In the genomic region with DNA sequence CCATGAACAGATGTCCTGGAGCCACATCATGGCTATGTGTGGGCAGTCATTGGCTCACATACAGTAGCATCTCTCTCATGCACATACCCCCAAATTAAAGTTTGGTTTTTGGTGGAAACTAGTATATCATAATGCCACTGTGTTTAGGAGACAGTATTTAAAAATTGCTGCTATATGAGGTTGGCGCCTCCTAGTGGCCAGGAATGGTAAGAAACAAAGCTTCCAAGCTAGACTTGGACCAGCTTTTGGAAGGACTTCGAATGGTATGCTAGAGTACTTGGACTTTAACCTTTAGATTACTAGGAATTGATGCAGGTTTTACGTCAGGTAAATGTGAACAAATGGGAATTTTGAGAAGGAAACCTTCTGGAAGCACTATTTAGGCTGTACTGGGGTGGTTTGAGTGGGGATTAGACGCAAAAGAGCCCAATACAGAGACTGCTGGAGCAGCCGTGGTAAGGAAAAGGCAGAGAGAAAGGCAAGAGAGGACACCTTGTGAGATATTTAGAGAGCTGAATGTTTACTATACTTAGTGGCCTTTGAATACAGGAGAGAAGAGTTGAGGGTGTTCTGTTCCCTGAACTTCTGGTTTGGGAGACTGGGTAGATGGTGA, we compare ENCODE assay signal across 8 cellular contexts. TPM values are rescaled to one million over a fixed set of nuclear protein-coding genes. Genes with fewer than 3 reads are reported as not detected.
A peak's percentile ranks its signal among the peaks of the same experiment; 100 is the strongest.
DNase-seq lines count a peak whose midpoint lies in the region; ATAC-seq and TF ChIP-seq lines count a peak whose summit lies in the region.

No MANE protein-coding gene starts in this region.

- no peaks in the 10 kb centered on the region for H3F3A ChIP-seq in PC-3 (ENCODE audit: low read length, unreplicated experiment)

- TF ChIP-seq CTCF in AG10803 (conservative IDR thresholded peaks at IDR 0.05; ENCODE audit: low read length) = peak; percentile 81
- TF ChIP-seq CTCF in GM12873 (IDR thresholded peaks at IDR 0.05; ENCODE audit: insufficient read depth, low read depth, low read length, missing control alignments) = peak; percentile 79
- peak; percentile 93 for TF ChIP-seq CTCF in PC-3 (conservative IDR thresholded peaks at IDR 0.05; ENCODE audit: low read depth, low read length)

- H3K9me3 ChIP-seq in PC-3 (ENCODE audit: low read length) = no peaks in the 10 kb centered on the region

- intact Hi-C loops in PC-3 (cut with micrococcal nuclease) = no loop called here

- no peaks in the 10 kb centered on the region for H4K20me1 ChIP-seq in PC-3 (ENCODE audit: low read length)

- peak; percentile 77 for ATAC-seq in HG02763 (IDR thresholded peaks at IDR 0.05; ENCODE audit: unreplicated experiment)
- peak; percentile 62 for ATAC-seq in PC-3
- ATAC-seq in activated naive CD8-positive, alpha-beta T cell treated with anti-CD3 and anti-CD28 coated beads, Interleukin-2, amount 50 U/mL, for 24 hours = no peak
- no peak for ATAC-seq in stimulated activated naive CD8-positive, alpha-beta T cell treated with anti-CD3 and anti-CD28 coated beads, Interleukin-15, Interleukin-2, amounts not matched to agents 100 U/mL and 50 U/mL, for 24 hours

- POLR2A ChIA-PET in PC-3 (lab: Charles Lee; ENCODE audit: unreplicated experiment) = no interaction called here

- no peak overlapping the region for H3K9ac ChIP-seq in PC-3 (ENCODE audit: low read length)

- H3K4me3 ChIP-seq in AG10803 (ENCODE audit: low read length) = no peak overlapping the region
- H3K4me3 ChIP-seq in PC-3 (ENCODE audit: low read length) = no peak overlapping the region

- no peaks in the 10 kb centered on the region for H3K9me2 ChIP-seq in PC-3 (replicated peaks; ENCODE audit: low read length)

- peaks cover 4% of the 10 kb centered on the region for H3K27me3 Mint-ChIP-seq in activated naive CD8-positive, alpha-beta T cell treated with anti-CD3 and anti-CD28 coated beads, Interleukin-2, amount 50 U/mL, for 24 hours

- no peak overlapping the region for H2AFZ ChIP-seq in PC-3 (ENCODE audit: low read length)

- no peaks in the 10 kb centered on the region for H3K4me1 ChIP-seq in PC-3 (ENCODE audit: insufficient read depth, low read length)

- CTCF ChIA-PET in PC-3 (lab: Charles Lee) = interaction anchor here (1.0 kb wide), 1 partner anchor 314 kb away, joined by 5 read pairs; no protein-coding TSS in a partner anchor

- H3K4me3 Mint-ChIP-seq in activated naive CD8-positive, alpha-beta T cell treated with anti-CD3 and anti-CD28 coated beads, Interleukin-2, amount 50 U/mL, for 24 hours = no peak overlapping the region

- H3K9me3 Mint-ChIP-seq in activated naive CD8-positive, alpha-beta T cell treated with anti-CD3 and anti-CD28 coated beads, Interleukin-2, amount 50 U/mL, for 24 hours = no peaks in the 10 kb centered on the region

- peak; percentile 49 for DNase-seq in AG10803 (ENCODE audit: low read depth)
- peak; percentile 78 for DNase-seq in PC-3
- peak; percentile 60 for DNase-seq in activated naive CD8-positive, alpha-beta T cell treated with anti-CD3 and anti-CD28 coated beads, Interleukin-2, amount 50 U/mL, for 24 hours
- peak; percentile 18 for DNase-seq in kidney glomerular epithelial cell (lab: John Stamatoyannopoulos, UW)
- DNase-seq in stimulated activated naive CD8-positive, alpha-beta T cell treated with anti-CD3 and anti-CD28 coated beads, Interleukin-15, Interleukin-2, amounts not matched to agents 100 U/mL and 50 U/mL, for 24 hours = peak; percentile 55
- DNase-seq in ureter (ENCODE audit: low spot score) = no peak

- H3K4me2 ChIP-seq in PC-3 (ENCODE audit: low read length) = no peak overlapping the region

- no TSS peak for BruUV-seq in PC-3 (replicated peaks; lab: Mats Ljungman, UMichigan)

- no peaks in the 10 kb centered on the region for H3K79me2 ChIP-seq in PC-3 (ENCODE audit: low read length)

- H3K27ac Mint-ChIP-seq in activated naive CD8-positive, alpha-beta T cell treated with anti-CD3 and anti-CD28 coated beads, Interleukin-2, amount 50 U/mL, for 24 hours = no peak overlapping the region

- H3K36me3 Mint-ChIP-seq in activated naive CD8-positive, alpha-beta T cell treated with anti-CD3 and anti-CD28 coated beads, Interleukin-2, amount 50 U/mL, for 24 hours (ENCODE audit: low read depth) = no peaks in the 10 kb centered on the region

- no peak overlapping the region for H3K27ac ChIP-seq in PC-3 (ENCODE audit: low read length)

- H3K36me3 ChIP-seq in PC-3 (ENCODE audit: low read depth, low read length) = no peaks in the 10 kb centered on the region

- H3K27me3 ChIP-seq in PC-3 (ENCODE audit: low read length) = 0 out of 2 replicates have a peak, but pooled peaks cover 14% of the 10 kb centered on the region

- H3K4me1 Mint-ChIP-seq in activated naive CD8-positive, alpha-beta T cell treated with anti-CD3 and anti-CD28 coated beads, Interleukin-2, amount 50 U/mL, for 24 hours = no peaks in the 10 kb centered on the region

RNA-seq across cellular contexts. Expression of a gene that starts 23.8 kb away (rescaled TPM):
- total RNA-seq in PC-3 (2014; rRNA removed) = 1.7 and 3.2 TPM in 2 replicates
- total RNA-seq in ureter = 0.44 TPM

Comparison
In these comparisons a context has a peak if more than half of its experiments do, and no peak if none do; other contexts are left out.
1. ATAC-seq: peak in HG02763 (single experiment) and PC-3 (single experiment); none in activated naive CD8-positive, alpha-beta T cell treated with anti-CD3 and anti-CD28 coated beads, Interleukin-2, amount 50 U/mL, for 24 hours (single experiment) and stimulated activated naive CD8-positive, alpha-beta T cell treated with anti-CD3 and anti-CD28 coated beads, Interleukin-15, Interleukin-2, amounts not matched to agents 100 U/mL and 50 U/mL, for 24 hours (single experiment).
2. Peak in every context shown above with its lines, with median percentiles within 50 percentile points of each other: CTCF ChIP-seq.